Comparison of ENCODE assay signal across 25 cellular contexts in the genomic region with DNA sequence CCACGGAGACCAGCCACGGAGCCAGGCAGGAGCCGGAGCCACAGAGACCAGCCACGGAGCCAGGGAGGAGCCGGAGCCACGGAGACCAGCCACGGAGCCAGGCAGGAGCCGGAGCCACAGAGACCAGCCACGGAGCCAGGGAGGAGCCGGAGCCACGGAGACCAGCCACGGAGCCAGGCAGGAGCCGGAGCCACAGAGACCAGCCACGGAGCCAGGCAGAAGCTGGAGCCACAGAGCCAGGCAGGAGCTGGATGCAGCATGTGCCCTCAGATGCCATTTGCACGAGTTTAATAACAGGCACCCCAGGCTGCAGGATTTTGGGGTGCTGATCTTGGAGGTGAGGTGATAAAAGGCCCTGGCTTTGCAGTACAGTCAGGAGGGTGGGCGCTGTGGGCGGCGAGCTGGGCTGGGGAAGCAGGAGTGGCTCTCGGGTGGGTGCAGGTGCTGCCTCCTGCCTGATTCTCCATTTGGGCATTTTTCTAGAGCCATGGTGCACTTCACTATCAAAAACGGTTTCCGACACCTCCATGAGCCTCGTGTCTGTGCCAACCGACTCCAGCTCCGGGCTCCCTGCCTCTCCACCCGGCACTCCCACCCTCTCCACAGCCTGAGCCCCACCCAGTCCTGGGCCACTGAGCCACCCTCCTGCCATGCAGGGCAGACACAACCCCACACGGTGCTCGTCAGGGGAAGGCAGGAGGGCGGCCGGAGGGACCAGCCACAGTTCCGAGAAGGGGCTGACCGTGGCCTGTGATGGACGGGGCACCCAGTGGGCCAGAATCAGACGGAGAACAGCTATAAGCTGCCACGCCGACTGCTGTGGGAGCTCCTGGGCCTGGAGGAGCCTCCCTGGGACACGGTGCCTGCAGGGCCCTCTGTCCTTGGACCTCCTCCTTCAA. TPM values are rescaled to one million over a fixed set of nuclear protein-coding genes. Genes with fewer than 3 reads are reported as not detected.
A peak's percentile ranks its signal among the peaks of the same experiment; 100 is the strongest.
DNase-seq lines count a peak whose midpoint lies in the region; ATAC-seq and TF ChIP-seq lines count a peak whose summit lies in the region.
"Had no signal": no experiment of that assay in that cellular context is flagged by ENCODE, and none has a peak within 500 bp of the region (broad histone marks: within the 10 kb centered on the region; RNA-seq: fewer than 3 reads in every experiment).

No MANE protein-coding gene starts in this region.

- 92 to 97% (median 95%) methylated on average over 28 to 36 of the region's 36 CpGs for WGBS in spleen, 5 donors

- H3K27ac ChIP-seq in Peyer's patch (no peak overlapping the region), spleen (no peak overlapping the region)
- H3K27ac ChIP-seq: BLaER1, RWPE1, SK-N-MC had no signal

- H3K36me3 ChIP-seq in Peyer's patch, result no peaks in the 10 kb centered on the region
- H3K36me3 ChIP-seq in spleen, result no peaks in the 10 kb centered on the region
- H3K36me3 ChIP-seq: BLaER1, MG63 had no signal

- intact Hi-C loops in spleen (cut with DNase I; ENCODE audit: low total_unique reads), result no loop called here

- no peaks in the 10 kb centered on the region for H3K9me3 ChIP-seq in Peyer's patch
- peaks cover 0 to 10% (median 0%) of the 10 kb centered on the region in 8 donors for H3K9me3 ChIP-seq in spleen
- H3K9me3 ChIP-seq: MG63 had no signal

- TF ChIP-seq CTCF in Peyer's patch (IDR thresholded peaks at IDR 0.05) (no peak), spleen (IDR thresholded peaks at IDR 0.05 in 8 of 11, conservative IDR thresholded peaks at IDR 0.05 in 3 of 11) (no peak)

- peak; percentile 54 for DNase-seq in activated effector memory CD4-positive, alpha-beta T cell treated with anti-CD3 and anti-CD28 coated beads, Interleukin-2, amount 50 U/mL, for 16 hours
- DNase-seq in activated effector memory CD4-positive, alpha-beta T cell treated with Interleukin-2 at 50 U/mL for 16 hours, result no peak
- DNase-seq in Peyer's patch (peak in 2 of 3 donors; percentile 24 to 36), mesenteric fat pad (ENCODE audit: low spot score) (peak; percentile 49), spleen (peak; percentile 47), NCI-H526 (lab: John Stamatoyannopoulos, UW) (no peak), NCI-H2029 treated with DMSO at 0.1 percent for 48 hours (lab: John Stamatoyannopoulos, UW) (no peak)
- DNase-seq: 8988T; ACHN; CD4-positive, CD25-positive, alpha-beta regulatory T cell; DMS153; DND-41; IMR-90; KG1; MG63; NCI-H1105 treated with DMSO at 0.1 percent for 48 hours; NCI-H146; NCI-H1930; NCI-H446; NCI-H524 treated with DMSO at 0.1 percent for 48 hours; SIG-M5 had no signal

- ATAC-seq in GM21526 (IDR thresholded peaks at IDR 0.05; ENCODE audit: low FRiP score, unreplicated experiment), result no peak

- H3K4me3 ChIP-seq in Peyer's patch (no peak overlapping the region), spleen (no peak overlapping the region)
- H3K4me3 ChIP-seq: BLaER1, MG63, SK-N-MC had no signal

- H3K27me3 ChIP-seq in Peyer's patch, result no peaks in the 10 kb centered on the region
- peaks cover 0 to 2% (median 0%) of the 10 kb centered on the region in 7 donors for H3K27me3 ChIP-seq in spleen (replicated peaks in 1 of 7)
- H3K27me3 ChIP-seq: BLaER1 had no signal

- H3K4me1 ChIP-seq in Peyer's patch (no peaks in the 10 kb centered on the region), spleen (no peaks in the 10 kb centered on the region)
- H3K4me1 ChIP-seq: BLaER1 had no signal

- TF ChIP-seq POLR2A in Peyer's patch (IDR thresholded peaks at IDR 0.05) (no peak), spleen (IDR thresholded peaks at IDR 0.05) (no peak)

RNA-seq across cellular contexts. Expression of a gene that starts 40.8 kb away (rescaled TPM):
- total RNA-seq in Peyer's patch, result not detected
- not detected for total RNA-seq in mesenteric fat pad
- total RNA-seq in spleen, result not detected
- under 1 TPM in 2 of 3 donors, not detected in 1; 0.03 to 0.08 TPM for polyA plus RNA-seq in spleen
- total RNA-seq: CD4-positive, CD25-positive, alpha-beta regulatory T cell; IMR-90 had no signal
- polyA plus RNA-seq: IMR-90 had no signal

Comparison
In these comparisons a context has a peak if more than half of its experiments do, and no peak if none do; other contexts are left out.
1. DNase-seq: peak in activated effector memory CD4-positive, alpha-beta T cell treated with anti-CD3 and anti-CD28 coated beads, Interleukin-2, amount 50 U/mL, for 16 hours (single experiment), Peyer's patch (2 of 3), mesenteric fat pad (single experiment) and spleen (single experiment); none in activated effector memory CD4-positive, alpha-beta T cell treated with Interleukin-2 at 50 U/mL for 16 hours (single experiment), NCI-H526 (0 of 2) and NCI-H2029 treated with DMSO at 0.1 percent for 48 hours (single experiment).